15 cellular contexts compared by ENCODE assay signal in the genomic region with DNA sequence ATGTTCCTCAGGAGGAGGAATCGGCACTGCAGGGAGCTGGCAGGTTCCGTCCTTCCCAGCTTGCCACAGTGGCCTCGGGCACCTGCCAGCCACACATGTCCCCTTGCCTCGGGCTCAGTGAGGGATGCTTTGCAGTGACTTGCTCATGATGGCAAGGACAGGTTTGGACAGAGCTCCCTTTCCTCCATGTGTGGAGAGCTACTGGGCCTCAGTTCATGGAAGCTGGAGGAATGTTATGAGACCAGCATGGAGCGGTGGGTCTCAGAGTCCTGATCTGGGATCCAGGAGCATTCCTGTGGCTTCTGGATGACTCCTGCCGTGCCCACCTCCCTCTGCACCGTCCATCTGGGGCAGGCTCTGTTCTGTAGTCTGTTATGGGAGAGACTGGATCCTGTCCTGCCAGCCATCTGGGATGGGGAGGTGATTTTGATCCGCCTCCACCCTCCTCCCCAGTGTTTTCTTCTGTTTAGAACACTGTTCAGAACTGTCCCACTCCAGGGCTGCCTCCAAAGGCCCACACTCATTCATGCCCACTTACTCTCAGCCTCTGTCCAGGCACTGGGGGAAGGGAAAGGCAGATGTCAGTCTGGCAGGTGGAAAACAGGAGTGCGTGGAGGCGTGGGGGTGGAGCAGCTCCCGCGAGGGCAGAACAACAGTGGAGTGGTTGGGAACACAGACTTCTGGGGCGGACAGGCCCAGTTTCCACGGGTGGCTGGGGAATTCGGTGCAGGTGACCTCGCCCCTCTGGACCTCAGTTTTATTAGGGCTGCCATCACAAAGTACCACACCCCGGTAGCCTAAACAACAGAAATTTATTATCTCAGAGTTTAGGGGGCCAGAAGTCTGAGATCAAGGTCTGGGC. TPM values are rescaled to one million over a fixed set of nuclear protein-coding genes. Genes with fewer than 3 reads are reported as not detected.
DNase-seq lines count a peak whose midpoint lies in the region; ATAC-seq and TF ChIP-seq lines count a peak whose summit lies in the region.
"Had no signal": no experiment of that assay in that cellular context is flagged by ENCODE, and none has a peak within 500 bp of the region (broad histone marks: within the 10 kb centered on the region; RNA-seq: fewer than 3 reads in every experiment).

No MANE protein-coding gene starts in this region.

- H3K27me3 ChIP-seq in upper lobe of right lung (no peaks in the 10 kb centered on the region), right atrium auricular region (no peaks in the 10 kb centered on the region)
- H3K27me3 ChIP-seq: Peyer's patch, tibial nerve had no signal

- peak overlapping the region; percentile 96 for H3K27ac ChIP-seq in VCaP
- no peak overlapping the region for H3K27ac ChIP-seq in upper lobe of right lung
- H3K27ac ChIP-seq in right atrium auricular region = no peak overlapping the region
- H3K27ac ChIP-seq: HL-60, tibial nerve had no signal

- H3K36me3 ChIP-seq in upper lobe of right lung = no peaks in the 10 kb centered on the region
- no peaks in the 10 kb centered on the region for H3K36me3 ChIP-seq in right atrium auricular region
- H3K36me3 ChIP-seq: Peyer's patch had no signal

- ATAC-seq in left colon (peak; percentile 74), upper lobe of right lung (peak; percentile 66), HG02642 (IDR thresholded peaks at IDR 0.05; ENCODE audit: poor library complexity, unreplicated experiment) (no peak)

- intact Hi-C loops in left colon (cut with DNase I, micrococcal nuclease) = no loop called here
- intact Hi-C loops in upper lobe of right lung (cut with DNase I) = no loop called here

- H3K9me3 ChIP-seq in upper lobe of right lung (no peaks in the 10 kb centered on the region), right atrium auricular region (peaks cover 0 to 16% of the 10 kb centered on the region in 2 donors)

- no peak overlapping the region for H3K4me3 ChIP-seq in upper lobe of right lung
- H3K4me3 ChIP-seq in right atrium auricular region = no peak overlapping the region
- H3K4me3 ChIP-seq: Peyer's patch, tibial nerve had no signal

- peaks cover 10% of the 10 kb centered on the region for H3K4me1 ChIP-seq in upper lobe of right lung
- H3K4me1 ChIP-seq in right atrium auricular region = no peaks in the 10 kb centered on the region

- TF ChIP-seq CTCF in VCaP (conservative IDR thresholded peaks at IDR 0.05) (no peak), upper lobe of right lung (IDR thresholded peaks at IDR 0.05) (no peak), right atrium auricular region (IDR thresholded peaks at IDR 0.05) (no peak)

- peak; percentile 58 for DNase-seq in activated effector memory CD4-positive, alpha-beta T cell treated with anti-CD3 and anti-CD28 coated beads, Interleukin-2, amount 50 U/mL, for 16 hours
- no peak for DNase-seq in activated effector memory CD4-positive, alpha-beta T cell treated with Interleukin-2 at 50 U/mL for 16 hours
- DNase-seq in left colon (no peak), upper lobe of right lung (peak; percentile 55), T-helper 2 cell (no peak), right atrium auricular region (ENCODE audit: low spot score) (no peak)
- DNase-seq: activated CD4-positive, alpha-beta T cell treated with anti-CD3 and anti-CD28 coated beads, Interleukin-2, amount 10 ng/mL, durations not matched to agents 24 days and 14 days; activated naive CD4-positive, alpha-beta T cell treated with anti-CD3 and anti-CD28 coated beads for 36 hours; AML-193; NCI-H1436 had no signal

RNA-seq across cellular contexts. Expression of a gene that starts 59.4 kb away (rescaled TPM):
- total RNA-seq in left colon (100 to 1,000 TPM; 136 to 180 TPM), upper lobe of right lung (66.3 TPM), right atrium auricular region (10 to 100 TPM; 10.7 to 19.6 TPM)

Comparison
In these comparisons a context has a peak if more than half of its experiments do, and no peak if none do; other contexts are left out.
1. DNase-seq: peak in activated effector memory CD4-positive, alpha-beta T cell treated with anti-CD3 and anti-CD28 coated beads, Interleukin-2, amount 50 U/mL, for 16 hours (single experiment) and upper lobe of right lung (single experiment); none in activated effector memory CD4-positive, alpha-beta T cell treated with Interleukin-2 at 50 U/mL for 16 hours (single experiment), left colon (0 of 2), T-helper 2 cell (0 of 5) and right atrium auricular region (single experiment).